In the genomic region with DNA sequence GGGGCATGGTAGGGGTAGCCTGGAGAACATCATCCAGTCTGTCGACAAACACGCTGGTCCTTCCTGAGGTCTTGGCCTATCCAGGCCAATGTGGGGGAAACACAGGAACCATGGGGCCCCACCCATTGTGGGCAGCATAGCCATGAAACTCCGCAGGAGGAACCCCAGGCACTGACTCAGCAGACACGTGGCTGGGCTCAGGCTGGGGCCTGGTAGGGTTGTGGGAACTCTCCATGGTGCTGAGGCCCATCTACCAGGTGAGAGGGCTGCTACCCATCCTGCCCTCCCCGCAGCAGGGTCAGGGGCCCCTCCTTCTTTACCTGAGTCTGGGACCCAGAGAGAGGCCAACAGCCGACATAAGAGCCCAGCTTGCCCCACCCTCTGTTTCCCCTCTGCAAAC, we compare ENCODE assay signal across 8 cellular contexts. TPM values are rescaled to one million over a fixed set of nuclear protein-coding genes. Genes with fewer than 3 reads are reported as not detected.
A peak's percentile ranks its signal among the peaks of the same experiment; 100 is the strongest.
DNase-seq lines count a peak whose midpoint lies in the region; ATAC-seq, FAIRE-seq and TF ChIP-seq lines count a peak whose summit lies in the region.

No MANE protein-coding gene starts in this region.

- H3K27me3 ChIP-seq in RWPE2 (ENCODE audit: insufficient read depth, poor library complexity, severe bottlenecking) (peaks cover 16% of the 10 kb centered on the region), liver (ENCODE audit: control insufficient read depth in 4 of 4, insufficient read depth in 4 of 4, low read length in 3 of 4) (no peaks in the 10 kb centered on the region)

- no peaks in the 10 kb centered on the region for H3K36me3 Mint-ChIP-seq in activated naive CD8-positive, alpha-beta T cell treated with anti-CD3 and anti-CD28 coated beads, Interleukin-2, amount 10 ng/mL, durations not matched to agents 7 days and 5 days

- peak; percentile 41 for FAIRE-seq in H54 (lab: Jason Lieb, UNC)

- TF ChIP-seq CTCF in RWPE2 (IDR thresholded peaks at IDR 0.05; ENCODE audit: poor library complexity, severe bottlenecking) (no peak), liver (IDR thresholded peaks at IDR 0.05; ENCODE audit: low read depth, low read length, missing input control) (no peak)

- H3K4me3 ChIP-seq in RWPE2 (ENCODE audit: severe bottlenecking) (no peak overlapping the region), liver (ENCODE audit: low read depth in 1 of 3, low read length in 3 of 3) (no peak overlapping the region)

- no peak overlapping the region for H3K27ac ChIP-seq in RWPE2 (ENCODE audit: poor library complexity, severe bottlenecking)
- H3K27ac ChIP-seq in liver (ENCODE audit: low read depth in 1 of 2, low read length in 2 of 2): no peak overlapping the region

- H3K36me3 ChIP-seq in RWPE2 (ENCODE audit: low read depth) (no peaks in the 10 kb centered on the region), liver (ENCODE audit: control insufficient read depth in 4 of 4, insufficient read depth in 3 of 4, low read depth in 1 of 4, low read length in 3 of 4) (no peaks in the 10 kb centered on the region)

- DNase-seq in H54 (ENCODE audit: insufficient read length, low spot score) (peak; percentile 99), RWPE2 (ENCODE audit: low spot score) (no peak), globus pallidus (ENCODE audit: low spot score) (no peak), OCI-M2 (lab: John Stamatoyannopoulos, UW; ENCODE audit: unreplicated experiment) (no peak)
- peak; percentile 76 for DNase-seq in activated naive CD8-positive, alpha-beta T cell treated with anti-CD3 and anti-CD28 coated beads, Interleukin-2, amount 10 ng/mL, durations not matched to agents 7 days and 5 days
- peak; percentile 83 for DNase-seq in stimulated activated naive CD8-positive, alpha-beta T cell treated with anti-CD3 and anti-CD28 coated beads, Interleukin-15, Interleukin-2, amounts not matched to agents 100 U/mL and 50 U/mL, for 24 hours

- POLR2A ChIA-PET in activated naive CD8-positive, alpha-beta T cell treated with anti-CD3 and anti-CD28 coated beads, Interleukin-2, amount 10 ng/mL, durations not matched to agents 7 days and 5 days (lab: Charles Lee): no interaction called here

- ATAC-seq in RWPE2 (ENCODE audit: low read depth) (peak; percentile 78), GM18868 (IDR thresholded peaks at IDR 0.05; ENCODE audit: unreplicated experiment) (no peak)
- ATAC-seq in activated naive CD8-positive, alpha-beta T cell treated with anti-CD3 and anti-CD28 coated beads, Interleukin-2, amount 10 ng/mL, durations not matched to agents 7 days and 5 days (ENCODE audit: low read depth): peak; percentile 94
- peak; percentile 90 for ATAC-seq in stimulated activated naive CD8-positive, alpha-beta T cell treated with anti-CD3 and anti-CD28 coated beads, Interleukin-15, Interleukin-2, amounts not matched to agents 100 U/mL and 50 U/mL, for 24 hours

- H3K27me3 Mint-ChIP-seq in activated naive CD8-positive, alpha-beta T cell treated with anti-CD3 and anti-CD28 coated beads, Interleukin-2, amount 10 ng/mL, durations not matched to agents 7 days and 5 days: peaks cover 12% of the 10 kb centered on the region

- H3K9me3 ChIP-seq in RWPE2 (ENCODE audit: severe bottlenecking): no peaks in the 10 kb centered on the region
- no peaks in the 10 kb centered on the region for H3K9me3 ChIP-seq in liver (ENCODE audit: control insufficient read depth in 4 of 4, low read length in 3 of 4)

- no peak overlapping the region for H3K27ac Mint-ChIP-seq in activated naive CD8-positive, alpha-beta T cell treated with anti-CD3 and anti-CD28 coated beads, Interleukin-2, amount 10 ng/mL, durations not matched to agents 7 days and 5 days

- no peak for TF ChIP-seq RAD21 in liver (IDR thresholded peaks at IDR 0.05)

- H3K4me1 ChIP-seq in RWPE2 (ENCODE audit: insufficient read depth, poor library complexity, severe bottlenecking): no peaks in the 10 kb centered on the region
- H3K4me1 ChIP-seq in liver (ENCODE audit: control insufficient read depth in 4 of 4, insufficient read depth in 4 of 4, low read length in 3 of 4): no peaks in the 10 kb centered on the region

- WGBS in liver: 47% methylated on average over 6 of the region's 6 CpGs

- no peak overlapping the region for H3K4me3 Mint-ChIP-seq in activated naive CD8-positive, alpha-beta T cell treated with anti-CD3 and anti-CD28 coated beads, Interleukin-2, amount 10 ng/mL, durations not matched to agents 7 days and 5 days

- H3K9ac ChIP-seq in liver (ENCODE audit: low read depth in 1 of 2, low read length in 2 of 2): no peak overlapping the region

- no peaks in the 10 kb centered on the region for H3K9me3 Mint-ChIP-seq in activated naive CD8-positive, alpha-beta T cell treated with anti-CD3 and anti-CD28 coated beads, Interleukin-2, amount 10 ng/mL, durations not matched to agents 7 days and 5 days

- peaks cover 6% of the 10 kb centered on the region for H3K4me1 Mint-ChIP-seq in activated naive CD8-positive, alpha-beta T cell treated with anti-CD3 and anti-CD28 coated beads, Interleukin-2, amount 10 ng/mL, durations not matched to agents 7 days and 5 days

- no peak for TF ChIP-seq POLR2A in H54 (IDR thresholded peaks at IDR 0.05; ENCODE audit: low read depth, low read length)

TF ChIP-seq in liver, 16 proteins besides CTCF, POLR2A, EP300 and RAD21:
- TF ChIP-seq TAF1 (conservative IDR thresholded peaks at IDR 0.05): no peak
- TF ChIP-seq GABPA (IDR thresholded peaks at IDR 0.05 in 1 of 2, conservative IDR thresholded peaks at IDR 0.05 in 1 of 2): no peak
- TF ChIP-seq, protein P1, sequence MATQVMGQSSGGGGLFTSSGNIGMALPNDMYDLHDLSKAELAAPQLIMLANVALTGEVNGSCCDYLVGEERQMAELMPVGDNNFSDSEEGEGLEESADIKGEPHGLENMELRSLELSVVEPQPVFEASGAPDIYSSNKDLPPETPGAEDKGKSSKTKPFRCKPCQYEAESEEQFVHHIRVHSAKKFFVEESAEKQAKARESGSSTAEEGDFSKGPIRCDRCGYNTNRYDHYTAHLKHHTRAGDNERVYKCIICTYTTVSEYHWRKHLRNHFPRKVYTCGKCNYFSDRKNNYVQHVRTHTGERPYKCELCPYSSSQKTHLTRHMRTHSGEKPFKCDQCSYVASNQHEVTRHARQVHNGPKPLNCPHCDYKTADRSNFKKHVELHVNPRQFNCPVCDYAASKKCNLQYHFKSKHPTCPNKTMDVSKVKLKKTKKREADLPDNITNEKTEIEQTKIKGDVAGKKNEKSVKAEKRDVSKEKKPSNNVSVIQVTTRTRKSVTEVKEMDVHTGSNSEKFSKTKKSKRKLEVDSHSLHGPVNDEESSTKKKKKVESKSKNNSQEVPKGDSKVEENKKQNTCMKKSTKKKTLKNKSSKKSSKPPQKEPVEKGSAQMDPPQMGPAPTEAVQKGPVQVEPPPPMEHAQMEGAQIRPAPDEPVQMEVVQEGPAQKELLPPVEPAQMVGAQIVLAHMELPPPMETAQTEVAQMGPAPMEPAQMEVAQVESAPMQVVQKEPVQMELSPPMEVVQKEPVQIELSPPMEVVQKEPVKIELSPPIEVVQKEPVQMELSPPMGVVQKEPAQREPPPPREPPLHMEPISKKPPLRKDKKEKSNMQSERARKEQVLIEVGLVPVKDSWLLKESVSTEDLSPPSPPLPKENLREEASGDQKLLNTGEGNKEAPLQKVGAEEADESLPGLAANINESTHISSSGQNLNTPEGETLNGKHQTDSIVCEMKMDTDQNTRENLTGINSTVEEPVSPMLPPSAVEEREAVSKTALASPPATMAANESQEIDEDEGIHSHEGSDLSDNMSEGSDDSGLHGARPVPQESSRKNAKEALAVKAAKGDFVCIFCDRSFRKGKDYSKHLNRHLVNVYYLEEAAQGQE (IDR thresholded peaks at IDR 0.05): peak; percentile 98
- no peak for TF ChIP-seq FOXA2 (IDR thresholded peaks at IDR 0.05)
- no peak for TF ChIP-seq FOXA1 (IDR thresholded peaks at IDR 0.05)
- TF ChIP-seq RXRA (IDR thresholded peaks at IDR 0.05): no peak
- TF ChIP-seq HNF4G (IDR thresholded peaks at IDR 0.05): no peak
- TF ChIP-seq, protein P2, sequence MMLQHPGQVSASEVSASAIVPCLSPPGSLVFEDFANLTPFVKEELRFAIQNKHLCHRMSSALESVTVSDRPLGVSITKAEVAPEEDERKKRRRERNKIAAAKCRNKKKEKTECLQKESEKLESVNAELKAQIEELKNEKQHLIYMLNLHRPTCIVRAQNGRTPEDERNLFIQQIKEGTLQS (IDR thresholded peaks at IDR 0.05): no peak

RNA-seq across cellular contexts. Expression of a gene that starts 22.6 kb away (rescaled TPM):
- 1 to 10 TPM; 2.1 to 2.5 TPM for total RNA-seq in activated naive CD8-positive, alpha-beta T cell treated with anti-CD3 and anti-CD28 coated beads, Interleukin-2, amount 10 ng/mL, durations not matched to agents 7 days and 5 days
- under 1 TPM; 0.17 to 0.19 TPM for total RNA-seq in liver
- polyA plus RNA-seq in liver: under 1 TPM; 0.10 to 0.14 TPM

RNA-seq across cellular contexts. Expression of a gene that starts 41.6 kb away (rescaled TPM):
- 10 to 100 TPM; 53.2 to 58.4 TPM for total RNA-seq in activated naive CD8-positive, alpha-beta T cell treated with anti-CD3 and anti-CD28 coated beads, Interleukin-2, amount 10 ng/mL, durations not matched to agents 7 days and 5 days
- 1 to 10 TPM; 1.8 to 2.7 TPM for total RNA-seq in liver
- 1 to 10 TPM in 1 of 2 donors, under 1 TPM in 1; 0.54 to 1.1 TPM for polyA plus RNA-seq in liver

RNA-seq across cellular contexts. Expression of a gene that starts 43.3 kb away (rescaled TPM):
- total RNA-seq in activated naive CD8-positive, alpha-beta T cell treated with anti-CD3 and anti-CD28 coated beads, Interleukin-2, amount 10 ng/mL, durations not matched to agents 7 days and 5 days: 100 to 1,000 TPM in 1 of 2 experiments, 10 to 100 TPM in 1; 97.4 to 102 TPM
- 1 to 10 TPM; 3.7 to 9.2 TPM for total RNA-seq in liver
- 1 to 10 TPM; 8.7 to 9.5 TPM for polyA plus RNA-seq in liver

Comparison
In these comparisons a context has a peak if more than half of its experiments do, and no peak if none do; other contexts are left out.
1. DNase-seq: peak in H54 (single experiment), activated naive CD8-positive, alpha-beta T cell treated with anti-CD3 and anti-CD28 coated beads, Interleukin-2, amount 10 ng/mL, durations not matched to agents 7 days and 5 days (single experiment) and stimulated activated naive CD8-positive, alpha-beta T cell treated with anti-CD3 and anti-CD28 coated beads, Interleukin-15, Interleukin-2, amounts not matched to agents 100 U/mL and 50 U/mL, for 24 hours (single experiment); none in RWPE2 (single experiment), globus pallidus (single experiment) and OCI-M2 (single experiment).
2. RNA of a gene that starts 41.6 kb away (total RNA-seq): 53.2 to 58.4 TPM in activated naive CD8-positive, alpha-beta T cell treated with anti-CD3 and anti-CD28 coated beads, Interleukin-2, amount 10 ng/mL, durations not matched to agents 7 days and 5 days; 1.8 to 2.7 TPM in liver; every median in the first group is over 10 times any median in the second.
3. RNA of a gene that starts 43.3 kb away (total RNA-seq): 97.4 to 102 TPM in activated naive CD8-positive, alpha-beta T cell treated with anti-CD3 and anti-CD28 coated beads, Interleukin-2, amount 10 ng/mL, durations not matched to agents 7 days and 5 days; 3.7 to 9.2 TPM in liver; every median in the first group is over 4 times any median in the second.